27 cellular contexts compared by ENCODE assay signal in genomic region chr14:76412501-76412900, GRCh38. TPM values are rescaled to one million over a fixed set of nuclear protein-coding genes. Genes with fewer than 3 reads are reported as not detected.
"Had no signal": no experiment of that assay in that cellular context is flagged by ENCODE, and none has a peak within 500 bp of the region (broad histone marks: within the 10 kb centered on the region; RNA-seq: fewer than 3 reads in every experiment).

No MANE protein-coding gene starts in this region.

- H3K27ac ChIP-seq: colonic mucosa, epithelial cell of prostate, esophagus squamous epithelium, gastrocnemius medialis, heart right ventricle, left lung, lower lobe of right lung had no signal

- H3K27me3 ChIP-seq: gastrocnemius medialis had no signal

- H3K9me3 Mint-ChIP-seq: dendritic cell treated with granulocyte-macrophage colony-stimulating factor and Interleukin-4, amounts not matched to agents 40 ng/mL and 50 ng/mL, for 4 days; effector memory CD8-positive, alpha-beta T cell; endodermal cell; mesothelial cell of epicardium had no signal

- H3K36me3 Mint-ChIP-seq: mesothelial cell of epicardium had no signal

- H3K9me3 ChIP-seq: colonic mucosa, esophagus squamous epithelium, gastrocnemius medialis, heart right ventricle, left lung, lower lobe of right lung, mucosa of descending colon had no signal

- H3K27ac Mint-ChIP-seq: dendritic cell treated with granulocyte-macrophage colony-stimulating factor and Interleukin-4, amounts not matched to agents 40 ng/mL and 50 ng/mL, for 4 days; effector memory CD8-positive, alpha-beta T cell; endodermal cell; mesothelial cell of epicardium had no signal

- H3K36me3 ChIP-seq: colonic mucosa, esophagus squamous epithelium, gastrocnemius medialis, heart right ventricle, left lung, lower lobe of right lung had no signal

- H3K4me3 ChIP-seq: colonic mucosa, esophagus squamous epithelium, gastrocnemius medialis, heart right ventricle, left lung, lower lobe of right lung, mucosa of descending colon had no signal

- H3K4me3 Mint-ChIP-seq: dendritic cell treated with granulocyte-macrophage colony-stimulating factor and Interleukin-4, amounts not matched to agents 40 ng/mL and 50 ng/mL, for 4 days; effector memory CD8-positive, alpha-beta T cell; mesothelial cell of epicardium had no signal

- ATAC-seq: effector memory CD8-positive, alpha-beta T cell; esophagus mucosa; gastrocnemius medialis; heart right ventricle; left cardiac atrium; left lung; left ventricle myocardium superior; lower lobe of right lung; mucosa of descending colon had no signal

- DNase-seq: colonic mucosa; cortex of kidney; effector CD8-positive, alpha-beta T cell; effector memory CD8-positive, alpha-beta T cell; endodermal cell; erythroblast; esophagus squamous epithelium; foreskin fibroblast; foreskin melanocyte; gastrocnemius medialis; glutamatergic neuron; heart right ventricle; hippocampal formation; left cardiac atrium; left ventricle myocardium superior; lower lobe of right lung; mesenchymal stem cell; mucosa of descending colon had no signal

- H3K4me1 ChIP-seq: colonic mucosa, esophagus squamous epithelium, gastrocnemius medialis, heart right ventricle, left lung, lower lobe of right lung had no signal

RNA-seq across cellular contexts. Expression of gene ESRRB, which starts 36.6 kb away (rescaled TPM):
- total RNA-seq: dermis microvascular lymphatic vessel endothelial cell, esophagus squamous epithelium, glomerular endothelial cell, kidney epithelial cell, lower lobe of right lung, lung microvascular endothelial cell had no signal
